ENCODE assay signal across 8 cellular contexts in genomic region chr12:104459556-104459909, GRCh38. TPM values are rescaled to one million over a fixed set of nuclear protein-coding genes. Genes with fewer than 3 reads are reported as not detected.
DNase-seq lines count a peak whose midpoint lies in the region; ATAC-seq and TF ChIP-seq lines count a peak whose summit lies in the region.

No MANE protein-coding gene starts in this region.

- no peak overlapping the region for H3K9ac ChIP-seq in rectal smooth muscle tissue (ENCODE audit: low read length)

- TF ChIP-seq CTCF in GM12875 (IDR thresholded peaks at IDR 0.05; ENCODE audit: borderline replicate concordance, insufficient read depth, low read depth, low read length) (no peak), RWPE2 (IDR thresholded peaks at IDR 0.05; ENCODE audit: poor library complexity, severe bottlenecking) (no peak), esophagus muscularis mucosa (IDR thresholded peaks at IDR 0.05) (no peak)

- H3K36me3 ChIP-seq in RWPE2 (ENCODE audit: low read depth) (no peaks in the 10 kb centered on the region), esophagus muscularis mucosa (no peaks in the 10 kb centered on the region), rectal smooth muscle tissue (ENCODE audit: control insufficient read depth, insufficient read depth, low read length) (no peaks in the 10 kb centered on the region)

- H3K4me3 ChIP-seq in GM12875 (ENCODE audit: low read depth, low read length) (peak overlapping the region; percentile 100), RWPE2 (ENCODE audit: severe bottlenecking) (peak overlapping the region; percentile 55), esophagus muscularis mucosa (peak overlapping the region; percentile 69 to 83 (median 74)), rectal smooth muscle tissue (ENCODE audit: low read length) (peak overlapping the region; percentile 79)

- intact Hi-C loops in esophagus muscularis mucosa (cut with DNase I) = loop anchor here (10.0 kb wide), 1 partner anchor 255 kb away; no protein-coding TSS in a partner anchor
- intact Hi-C loops in posterior cingulate gyrus (cut with DNase I) = no loop called here

- H3K4me1 ChIP-seq in RWPE2 (ENCODE audit: insufficient read depth, poor library complexity, severe bottlenecking) (peaks cover 28% of the 10 kb centered on the region), esophagus muscularis mucosa (peaks cover 5 to 52% (median 43%) of the 10 kb centered on the region in 4 donors), rectal smooth muscle tissue (ENCODE audit: control insufficient read depth, insufficient read depth, low read length) (peaks cover 2% of the 10 kb centered on the region)

- TF ChIP-seq EP300 in esophagus muscularis mucosa (IDR thresholded peaks at IDR 0.05) = no peak

- H3K27ac ChIP-seq in RWPE2 (ENCODE audit: poor library complexity, severe bottlenecking) = peak overlapping the region; percentile 65
- H3K27ac ChIP-seq in esophagus muscularis mucosa (replicated peaks in 1 of 4) = peak overlapping the region; percentile 67 to 82 (median 72)
- H3K27ac ChIP-seq in rectal smooth muscle tissue (ENCODE audit: low read depth, low read length) = peak overlapping the region; percentile 33

- no peak for DNase-seq in RWPE2 (ENCODE audit: low spot score)
- no peak for DNase-seq in esophagus muscularis mucosa (ENCODE audit: extremely low spot score)
- DNase-seq in NCI-H345 treated with DMSO at 0.1 percent for 48 hours (lab: John Stamatoyannopoulos, UW; ENCODE audit: unreplicated experiment) = no peak
- no peak for DNase-seq in posterior cingulate gyrus
- DNase-seq in Ammon's horn (ENCODE audit: low spot score) = no peak

- H3K27me3 ChIP-seq in RWPE2 (ENCODE audit: insufficient read depth, poor library complexity, severe bottlenecking) = no peaks in the 10 kb centered on the region
- H3K27me3 ChIP-seq in esophagus muscularis mucosa = peaks cover 0 to 4% (median 0%) of the 10 kb centered on the region in 4 donors
- peaks cover 2% of the 10 kb centered on the region for H3K27me3 ChIP-seq in rectal smooth muscle tissue (ENCODE audit: control insufficient read depth, insufficient read depth, low read length)

- H3K9me3 ChIP-seq in RWPE2 (ENCODE audit: severe bottlenecking) = no peaks in the 10 kb centered on the region
- no peaks in the 10 kb centered on the region for H3K9me3 ChIP-seq in esophagus muscularis mucosa

- TF ChIP-seq POLR2A in esophagus muscularis mucosa (IDR thresholded peaks at IDR 0.05; ENCODE audit: low read depth) = no peak

- 63% methylated on average over 1 of the region's 1 CpG for WGBS in esophagus muscularis mucosa

- ATAC-seq in RWPE2 (ENCODE audit: low read depth) = no peak
- no peak for ATAC-seq in HG03139 (IDR thresholded peaks at IDR 0.05; ENCODE audit: unreplicated experiment)

RNA-seq across cellular contexts. Expression of gene CHST11, which starts 2.8 kb away (rescaled TPM):
- total RNA-seq in esophagus muscularis mucosa = 10 to 100 TPM in 1 of 4 donors, 1 to 10 TPM in 3; 5.7 to 15.7 (median 7.1) TPM
